Comparison of ENCODE assay signal across 21 cellular contexts in genomic region chr2:73494031-73494430, GRCh38.
DNase-seq lines count a peak whose midpoint lies in the region; ATAC-seq and TF ChIP-seq lines count a peak whose summit lies in the region.
"Had no signal": no experiment of that assay in that cellular context is flagged by ENCODE, and none has a peak within 500 bp of the region (broad histone marks: within the 10 kb centered on the region; RNA-seq: fewer than 3 reads in every experiment).

No MANE protein-coding gene starts in this region.

- intact Hi-C loops in activated T-helper 1 cell treated with anti-CD3 and anti-CD28 coated beads, Interleukin-12 subunit alpha, Interleukin-12 subunit beta, Interleukin-2, Interleukin-4 antibody, amounts not matched to agents 30 ng/mL and 10 ng/mL and 1 ng/mL, durations not matched to agents 14 hours and 24 hours and 36 hours (cut with micrococcal nuclease) = no loop called here

- H3K4me3 ChIP-seq in HEK293 (ENCODE audit: low read depth, low read length) (no peak overlapping the region), WERI-Rb-1 (ENCODE audit: low read depth, low read length) (no peak overlapping the region)
- H3K4me3 ChIP-seq: body of pancreas, heart left ventricle, PC-9, stomach had no signal

- H3K27ac ChIP-seq in HEK293 (ENCODE audit: extremely low read depth, low read depth, low read length) = no peak overlapping the region
- no peak overlapping the region for H3K27ac ChIP-seq in WERI-Rb-1
- H3K27ac ChIP-seq in substantia nigra (ENCODE audit: low read depth, low read length, poor library complexity, severe bottlenecking) = no peak overlapping the region
- H3K27ac ChIP-seq: body of pancreas, heart left ventricle, PC-9, stomach had no signal

- H3K4me1 ChIP-seq in HEK293 (ENCODE audit: control insufficient read depth, insufficient read depth, low read length) = no peaks in the 10 kb centered on the region
- H3K4me1 ChIP-seq: body of pancreas, heart left ventricle, stomach had no signal

- CTCF ChIA-PET in HEK293 (lab: Yijun Ruan, JAX) = no interaction called here

- no peaks in the 10 kb centered on the region for H3K27me3 Mint-ChIP-seq in activated T-helper 1 cell treated with anti-CD3 and anti-CD28 coated beads, Interleukin-12 subunit alpha, Interleukin-12 subunit beta, Interleukin-2, Interleukin-4 antibody, amounts not matched to agents 30 ng/mL and 10 ng/mL and 1 ng/mL, durations not matched to agents 14 hours and 24 hours and 36 hours (ENCODE audit: insufficient read depth)
- H3K27me3 Mint-ChIP-seq in stimulated activated memory B cell treated with anti-CD40 and anti-IgM and Interleukin-4, amounts not matched to agents 10 μg/mL and 1 μg/mL and 100 μg/mL, for 72 hours = no peaks in the 10 kb centered on the region
- H3K27me3 Mint-ChIP-seq: CD4-positive, alpha-beta memory T cell had no signal

- peak; percentile 37 for DNase-seq in Daoy (ENCODE audit: low read depth)
- no peak for DNase-seq in activated T-helper 1 cell treated with anti-CD3 and anti-CD28 coated beads, Interleukin-12 subunit alpha, Interleukin-12 subunit beta, Interleukin-2, Interleukin-4 antibody, amounts not matched to agents 30 ng/mL and 10 ng/mL and 1 ng/mL, durations not matched to agents 14 hours and 24 hours and 36 hours (ENCODE audit: low spot score)
- DNase-seq in islet precursor cell = peak; percentile 78
- no peak for DNase-seq in WERI-Rb-1
- DNase-seq in substantia nigra (lab: John Stamatoyannopoulos, UW) = no peak
- DNase-seq: activated CD4-positive, alpha-beta T cell treated with anti-CD3 and anti-CD28 coated beads for 4 hours; activated effector memory CD4-positive, alpha-beta T cell treated with Interleukin-2 at 50 U/mL for 16 hours; body of pancreas; CD4-positive, alpha-beta memory T cell; effector memory CD4-positive, alpha-beta T cell; H7; heart left ventricle; NCI-H1105; NCI-H446; PC-9; stomach had no signal

- H3K27me3 ChIP-seq in WERI-Rb-1 (ENCODE audit: insufficient read depth, low read depth, severe bottlenecking) = no peaks in the 10 kb centered on the region
- H3K27me3 ChIP-seq: body of pancreas, heart left ventricle, stomach had no signal

- no peaks in the 10 kb centered on the region for H3K9me3 Mint-ChIP-seq in activated T-helper 1 cell treated with anti-CD3 and anti-CD28 coated beads, Interleukin-12 subunit alpha, Interleukin-12 subunit beta, Interleukin-2, Interleukin-4 antibody, amounts not matched to agents 30 ng/mL and 10 ng/mL and 1 ng/mL, durations not matched to agents 14 hours and 24 hours and 36 hours
- no peaks in the 10 kb centered on the region for H3K9me3 Mint-ChIP-seq in stimulated activated memory B cell treated with anti-CD40 and anti-IgM and Interleukin-4, amounts not matched to agents 10 μg/mL and 1 μg/mL and 100 μg/mL, for 72 hours
- H3K9me3 Mint-ChIP-seq: CD4-positive, alpha-beta memory T cell; nephron had no signal

- H3K4me1 Mint-ChIP-seq in activated T-helper 1 cell treated with anti-CD3 and anti-CD28 coated beads, Interleukin-12 subunit alpha, Interleukin-12 subunit beta, Interleukin-2, Interleukin-4 antibody, amounts not matched to agents 30 ng/mL and 10 ng/mL and 1 ng/mL, durations not matched to agents 14 hours and 24 hours and 36 hours (ENCODE audit: low read depth) = peaks cover 4% of the 10 kb centered on the region
- H3K4me1 Mint-ChIP-seq in stimulated activated memory B cell treated with anti-CD40 and anti-IgM and Interleukin-4, amounts not matched to agents 10 μg/mL and 1 μg/mL and 100 μg/mL, for 72 hours = no peaks in the 10 kb centered on the region
- H3K4me1 Mint-ChIP-seq: nephron had no signal

- H3K36me3 ChIP-seq in HEK293 (ENCODE audit: control insufficient read depth in 2 of 2, insufficient read depth in 1 of 2, low read length in 2 of 2) (peaks cover 0 to 33% of the 10 kb centered on the region in 2 experiments; a peak in 2 of 3 replicates), WERI-Rb-1 (peaks cover 35% of the 10 kb centered on the region)

- H3K4me3 Mint-ChIP-seq in activated T-helper 1 cell treated with anti-CD3 and anti-CD28 coated beads, Interleukin-12 subunit alpha, Interleukin-12 subunit beta, Interleukin-2, Interleukin-4 antibody, amounts not matched to agents 30 ng/mL and 10 ng/mL and 1 ng/mL, durations not matched to agents 14 hours and 24 hours and 36 hours = no peak overlapping the region
- H3K4me3 Mint-ChIP-seq in stimulated activated memory B cell treated with anti-CD40 and anti-IgM and Interleukin-4, amounts not matched to agents 10 μg/mL and 1 μg/mL and 100 μg/mL, for 72 hours = no peak overlapping the region
- H3K4me3 Mint-ChIP-seq: CD4-positive, alpha-beta memory T cell; nephron had no signal

- POLR2A ChIA-PET in HEK293 (lab: Yijun Ruan, JAX) = interaction anchor here (0.6 kb wide), 1 partner anchor 102 kb away, joined by 5 read pairs; no protein-coding TSS in a partner anchor

- H3K9me3 ChIP-seq in HEK293 (ENCODE audit: control insufficient read depth, insufficient read depth, low read depth, low read length) (no peaks in the 10 kb centered on the region), WERI-Rb-1 (ENCODE audit: severe bottlenecking) (no peaks in the 10 kb centered on the region)
- H3K9me3 ChIP-seq: body of pancreas, heart left ventricle, stomach had no signal

- H3K36me3 Mint-ChIP-seq in activated T-helper 1 cell treated with anti-CD3 and anti-CD28 coated beads, Interleukin-12 subunit alpha, Interleukin-12 subunit beta, Interleukin-2, Interleukin-4 antibody, amounts not matched to agents 30 ng/mL and 10 ng/mL and 1 ng/mL, durations not matched to agents 14 hours and 24 hours and 36 hours (ENCODE audit: low read depth) = peaks cover 14% of the 10 kb centered on the region
- peaks cover 51% of the 10 kb centered on the region for H3K36me3 Mint-ChIP-seq in stimulated activated memory B cell treated with anti-CD40 and anti-IgM and Interleukin-4, amounts not matched to agents 10 μg/mL and 1 μg/mL and 100 μg/mL, for 72 hours

- TF ChIP-seq CTCF in HEK293 (tag by site-specific recombination; IDR thresholded peaks at IDR 0.05) (no peak), WERI-Rb-1 (IDR thresholded peaks at IDR 0.05; ENCODE audit: low read depth, low read length) (no peak)

- no peak for ATAC-seq in stimulated activated memory B cell treated with anti-CD40 and anti-IgM and Interleukin-4, amounts not matched to agents 10 μg/mL and 1 μg/mL and 100 μg/mL, for 72 hours
- ATAC-seq: body of pancreas, heart left ventricle, left lobe of liver, sciatic nerve had no signal

- peak overlapping the region; percentile 30 for H3K27ac Mint-ChIP-seq in activated T-helper 1 cell treated with anti-CD3 and anti-CD28 coated beads, Interleukin-12 subunit alpha, Interleukin-12 subunit beta, Interleukin-2, Interleukin-4 antibody, amounts not matched to agents 30 ng/mL and 10 ng/mL and 1 ng/mL, durations not matched to agents 14 hours and 24 hours and 36 hours
- H3K27ac Mint-ChIP-seq in stimulated activated memory B cell treated with anti-CD40 and anti-IgM and Interleukin-4, amounts not matched to agents 10 μg/mL and 1 μg/mL and 100 μg/mL, for 72 hours = no peak overlapping the region
- H3K27ac Mint-ChIP-seq: CD4-positive, alpha-beta memory T cell; nephron had no signal

TF ChIP-seq in HEK293, 187 proteins besides CTCF, POLR2A, EP300 and RAD21:
- no peak for TF ChIP-seq ZNF571 (tag by site-specific recombination; IDR thresholded peaks at IDR 0.05)
- peak; percentile 67; the same call in 1 of the 2 replicates for TF ChIP-seq ZNF350 (tag by site-specific recombination; IDR thresholded peaks at IDR 0.05)
- TF ChIP-seq GLIS2 (tag by site-specific recombination; IDR thresholded peaks at IDR 0.05) = no peak
- TF ChIP-seq ZNF223 (tag by site-specific recombination; IDR thresholded peaks at IDR 0.05) = no peak

Comparison
In these comparisons a context has a peak if more than half of its experiments do, and no peak if none do; other contexts are left out.
1. DNase-seq: peak in Daoy (single experiment) and islet precursor cell (single experiment); none in activated T-helper 1 cell treated with anti-CD3 and anti-CD28 coated beads, Interleukin-12 subunit alpha, Interleukin-12 subunit beta, Interleukin-2, Interleukin-4 antibody, amounts not matched to agents 30 ng/mL and 10 ng/mL and 1 ng/mL, durations not matched to agents 14 hours and 24 hours and 36 hours (single experiment), WERI-Rb-1 (single experiment) and substantia nigra (0 of 49).